ENCODE assay signal across 21 cellular contexts in genomic region chr1:178030452-178030851, GRCh38.
A peak's percentile ranks its signal among the peaks of the same experiment; 100 is the strongest.
DNase-seq lines count a peak whose midpoint lies in the region; ATAC-seq, FAIRE-seq and TF ChIP-seq lines count a peak whose summit lies in the region.
"Had no signal": no experiment of that assay in that cellular context is flagged by ENCODE, and none has a peak within 500 bp of the region (broad histone marks: within the 10 kb centered on the region; RNA-seq: fewer than 3 reads in every experiment).

No MANE protein-coding gene starts in this region.

- H3K27ac ChIP-seq in SJCRH30 (no peak overlapping the region), gastrocnemius medialis (peak overlapping the region; percentile 55 to 84 (median 69)), HepG2 (ENCODE audit: extremely low read length, insufficient read depth, low read length) (no peak overlapping the region)
- H3K27ac ChIP-seq: GM23248 had no signal

- H3K36me3 ChIP-seq in SJCRH30: no peaks in the 10 kb centered on the region
- no peaks in the 10 kb centered on the region for H3K36me3 ChIP-seq in gastrocnemius medialis
- no peaks in the 10 kb centered on the region for H3K36me3 ChIP-seq in HepG2 (replicated peaks in 1 of 2; ENCODE audit: control insufficient read depth in 1 of 2, insufficient read depth in 2 of 2, low read length in 2 of 2)
- H3K36me3 ChIP-seq: BE2C, HAP-1 had no signal

- BruUV-seq in HepG2 (replicated peaks; lab: Mats Ljungman, UMichigan): no TSS peak

- H3K27me3 ChIP-seq in SJCRH30 (no peaks in the 10 kb centered on the region), gastrocnemius medialis (no peaks in the 10 kb centered on the region), HepG2 (ENCODE audit: control insufficient read depth in 1 of 2, insufficient read depth in 2 of 2, low read length in 2 of 2) (no peaks in the 10 kb centered on the region)
- H3K27me3 ChIP-seq: BE2C had no signal

- DNase-seq in LHCN-M2 (ENCODE audit: low read depth): peak; percentile 87
- peak; percentile 45 to 52 for DNase-seq in SJCRH30
- peak; percentile 86 for DNase-seq in myocyte (ENCODE audit: low read depth)
- DNase-seq in gastrocnemius medialis: peak in 1 of 2 donors; percentile 46
- no peak for DNase-seq in HepG2 (ENCODE audit: low spot score)
- no peak for DNase-seq in stimulated activated CD4-positive, alpha-beta T cell treated with anti-CD3 and anti-CD28 coated beads, Interleukin-4, amount 100 ng/mL, for 24 hours
- DNase-seq in activated CD4-positive, alpha-beta T cell treated with anti-CD3 and anti-CD28 coated beads for 1 hour: no peak
- DNase-seq: ACHN; BE2C; C1 segment of cervical spinal cord; CD4-positive, CD25-positive, alpha-beta regulatory T cell; CD8-positive, alpha-beta memory T cell; COR-L47; DMS 273 treated with DMSO at 0.1 percent for 48 hours; DMS53; DND-41; EL; GM23248 had no signal

- H3K9ac ChIP-seq in HepG2 (ENCODE audit: insufficient read depth, low read depth, low read length): no peak overlapping the region
- H3K9ac ChIP-seq: GM23248 had no signal

- H3K4me1 ChIP-seq in SJCRH30 (peaks cover 6% of the 10 kb centered on the region; the same call in 1 of the 2 replicates), gastrocnemius medialis (peaks cover 47 to 54% of the 10 kb centered on the region in 2 donors), HepG2 (ENCODE audit: insufficient read depth, low read length) (peaks cover 43% of the 10 kb centered on the region)
- H3K4me1 ChIP-seq: BE2C had no signal

- POLR2A ChIA-PET in HepG2 (lab: Yijun Ruan, JAX): no interaction called here

- 92% methylated on average over 4 of the region's 4 CpGs for WGBS in HepG2 (ENCODE audit: low lambda C conversion rate)

- H4K20me1 ChIP-seq in HepG2 (ENCODE audit: insufficient read depth, low read length): no peaks in the 10 kb centered on the region

- no peaks in the 10 kb centered on the region for H3K9me3 ChIP-seq in SJCRH30 (replicated peaks)
- H3K9me3 ChIP-seq in gastrocnemius medialis: no peaks in the 10 kb centered on the region
- H3K9me3 ChIP-seq in HepG2 (ENCODE audit: low read length): no peaks in the 10 kb centered on the region
- H3K9me3 ChIP-seq: BE2C, HAP-1 had no signal

- CTCF ChIA-PET in HepG2 (lab: Yijun Ruan, JAX; ENCODE audit: low intra/inter-chr PET ratio, low total read pairs): no interaction called here

- no peak for FAIRE-seq in HepG2 (lab: Jason Lieb, UNC)
- FAIRE-seq: A204.1, GM12878 had no signal

- no peaks in the 10 kb centered on the region for H3K79me2 ChIP-seq in HepG2 (ENCODE audit: insufficient read depth, low read length)

- ATAC-seq in gastrocnemius medialis (peak; percentile 53 to 59), HepG2 (no peak)
- ATAC-seq: GM12878 had no signal

- TF ChIP-seq POLR2A in gastrocnemius medialis (IDR thresholded peaks at IDR 0.05) (no peak), HepG2 (IDR thresholded peaks at IDR 0.05; ENCODE audit: insufficient read depth in 1 of 2, low read depth in 2 of 2, low read length in 2 of 2) (no peak)

- in situ Hi-C loops in gastrocnemius medialis (cut with MboI; ENCODE audit: low sequenced_read_pairs in 4 of 4): loop anchor here in 2 of 4 donors (10.0 to 25.0 kb wide), 3 partner anchors 66 to 257 kb away; no protein-coding TSS in a partner anchor
- in situ Hi-C loops in HepG2 (cut with HindIII; ENCODE audit: extremely low pct_ligation_motif_present, low pct_unique_long_range_greater_than_20kb): loop anchor here (5.0 kb wide), 1 partner anchor 252 kb away; no protein-coding TSS in a partner anchor

- H3K4me3 ChIP-seq in SJCRH30 (no peak overlapping the region), gastrocnemius medialis (no peak overlapping the region), HepG2 (replicated peaks in 1 of 3; ENCODE audit: insufficient read depth in 1 of 3, low read depth in 2 of 3, low read length in 3 of 3) (no peak overlapping the region)
- H3K4me3 ChIP-seq: GM12878, GM23248, HAP-1 had no signal

- intact Hi-C loops in gastrocnemius medialis (cut with DNase I; ENCODE audit: low total_unique reads) (loop anchor here (2.0 to 5.0 kb wide), 4 partner anchors 18 to 157 kb away; no protein-coding TSS in a partner anchor), HepG2 (cut with micrococcal nuclease; ENCODE audit: unreplicated experiment) (no loop called here)

- H2AFZ ChIP-seq in HepG2 (ENCODE audit: low read length): no peak overlapping the region
- H2AFZ ChIP-seq: GM23248 had no signal

- H3K4me2 ChIP-seq in HepG2 (ENCODE audit: low read depth, low read length): no peak overlapping the region

- TF ChIP-seq CTCF in gastrocnemius medialis (IDR thresholded peaks at IDR 0.05 in 4 of 5, conservative IDR thresholded peaks at IDR 0.05 in 1 of 5) (no peak), HepG2 (CRISPR knock-in tag; IDR thresholded peaks at IDR 0.05) (no peak)

- TF ChIP-seq EP300 in HepG2 (IDR thresholded peaks at IDR 0.05; ENCODE audit: low read depth in 2 of 2, low read length in 2 of 2) (no peak), HepG2 (CRISPR knock-in tag; IDR thresholded peaks at IDR 0.05; ENCODE audit: borderline replicate concordance) (no peak)

- no peak for TF ChIP-seq RAD21 in HepG2 (CRISPR knock-in tag; IDR thresholded peaks at IDR 0.05)

TF ChIP-seq in HepG2, 621 proteins besides CTCF, POLR2A, EP300 and RAD21:
- TF ChIP-seq EZH2 (conservative IDR thresholded peaks at IDR 0.05; ENCODE audit: low read depth, low read length) (no peak), YEATS4 (CRISPR knock-in tag; IDR thresholded peaks at IDR 0.05; ENCODE audit: borderline replicate concordance) (no peak), CAMTA2 (CRISPR knock-in tag; IDR thresholded peaks at IDR 0.05; ENCODE audit: borderline replicate concordance) (no peak), ZBTB7B (CRISPR knock-in tag; IDR thresholded peaks at IDR 0.05) (no peak), MAFK (conservative IDR thresholded peaks at IDR 0.05 in 1 of 2, IDR thresholded peaks at IDR 0.05 in 1 of 2; ENCODE audit: low read length in 2 of 2) (no peak), POLR2G (IDR thresholded peaks at IDR 0.05; ENCODE audit: low read depth, low read length) (no peak), ZNF670 (CRISPR knock-in tag; IDR thresholded peaks at IDR 0.05; ENCODE audit: borderline replicate concordance) (no peak), ZNF292 (CRISPR knock-in tag; IDR thresholded peaks at IDR 0.05; ENCODE audit: borderline replicate concordance, low read depth) (no peak), SIX1 (CRISPR knock-in tag; IDR thresholded peaks at IDR 0.05; ENCODE audit: borderline replicate concordance) (no peak)
- TF ChIP-seq, protein P1, sequence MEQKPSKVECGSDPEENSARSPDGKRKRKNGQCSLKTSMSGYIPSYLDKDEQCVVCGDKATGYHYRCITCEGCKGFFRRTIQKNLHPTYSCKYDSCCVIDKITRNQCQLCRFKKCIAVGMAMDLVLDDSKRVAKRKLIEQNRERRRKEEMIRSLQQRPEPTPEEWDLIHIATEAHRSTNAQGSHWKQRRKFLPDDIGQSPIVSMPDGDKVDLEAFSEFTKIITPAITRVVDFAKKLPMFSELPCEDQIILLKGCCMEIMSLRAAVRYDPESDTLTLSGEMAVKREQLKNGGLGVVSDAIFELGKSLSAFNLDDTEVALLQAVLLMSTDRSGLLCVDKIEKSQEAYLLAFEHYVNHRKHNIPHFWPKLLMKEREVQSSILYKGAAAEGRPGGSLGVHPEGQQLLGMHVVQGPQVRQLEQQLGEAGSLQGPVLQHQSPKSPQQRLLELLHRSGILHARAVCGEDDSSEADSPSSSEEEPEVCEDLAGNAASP (CRISPR knock-in tag; IDR thresholded peaks at IDR 0.05; ENCODE audit: borderline replicate concordance): no peak
TF ChIP-seq in HepG2: peak in this region for 0.

Comparison
In these comparisons a context has a peak if more than half of its experiments do, and no peak if none do; other contexts are left out.
1. DNase-seq: peak in LHCN-M2 (single experiment), SJCRH30 (2 of 2) and myocyte (single experiment); none in HepG2 (single experiment), stimulated activated CD4-positive, alpha-beta T cell treated with anti-CD3 and anti-CD28 coated beads, Interleukin-4, amount 100 ng/mL, for 24 hours (single experiment) and activated CD4-positive, alpha-beta T cell treated with anti-CD3 and anti-CD28 coated beads for 1 hour (single experiment).
2. H3K27ac ChIP-seq: peak in gastrocnemius medialis (4 of 4); none in SJCRH30 (single experiment) and HepG2 (single experiment).